ENCODE assay signal across 34 cellular contexts in the genomic region with DNA sequence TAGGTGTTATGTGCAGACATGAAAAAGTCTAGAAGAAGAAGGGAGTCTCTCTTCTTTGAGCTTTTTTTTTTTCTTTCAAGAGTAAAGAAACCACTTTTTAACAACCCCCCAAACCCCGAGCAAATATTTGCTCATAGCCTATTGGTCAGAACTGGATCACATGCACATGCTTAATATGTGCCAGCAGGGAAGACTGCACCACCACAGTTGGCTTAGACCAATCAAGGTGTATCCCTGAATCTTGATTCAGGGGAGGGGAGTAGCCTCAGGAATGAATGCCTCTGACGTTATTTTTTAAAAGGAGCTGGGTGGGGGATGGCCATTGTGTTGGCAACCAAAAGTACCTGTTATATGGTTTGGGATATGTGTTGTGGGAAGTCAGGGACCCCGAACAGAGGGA.
"Had no signal": no experiment of that assay in that cellular context is flagged by ENCODE, and none has a peak within 500 bp of the region (broad histone marks: within the 10 kb centered on the region; RNA-seq: fewer than 3 reads in every experiment).

No MANE protein-coding gene starts in this region.

- H3K9me3 ChIP-seq: MG63 had no signal

- DNase-seq: Karpas-422, Kasumi-1, MG63, MM.1S, MV-4-11, NCI-H1048, NCI-H1092, NCI-H1092 treated with DMSO at 0.1 percent for 48 hours, NCI-H1105, NCI-H1105 treated with DMSO at 0.1 percent for 48 hours, NCI-H1417, NCI-H1417 treated with DMSO at 0.1 percent for 48 hours, NCI-H1436, NCI-H1436 treated with DMSO at 0.1 percent for 48 hours, NCI-H146, NCI-H1694, NCI-H1694 treated with DMSO at 0.1 percent for 48 hours, NCI-H187, NCI-H187 treated with DMSO at 0.1 percent for 48 hours, NCI-H1930, NCI-H2029, NCI-H2029 treated with DMSO at 0.1 percent for 48 hours, NCI-H2081, NCI-H2081 treated with DMSO at 0.1 percent for 48 hours, NCI-H2107, NCI-H2171, NCI-H2171 treated with DMSO at 0.1 percent for 48 hours, NCI-H2227 treated with DMSO at 0.1 percent for 48 hours, NCI-H226, NCI-H345, NCI-H446, NCI-H446 treated with DMSO at 0.1 percent for 48 hours, NCI-H510A, NCI-H510A treated with DMSO at 0.1 percent for 48 hours had no signal

- H3K27me3 ChIP-seq: MG63 had no signal

- H3K36me3 ChIP-seq: MG63 had no signal

- H3K4me3 ChIP-seq: MG63 had no signal
